ENCODE assay signal across 8 cellular contexts in genomic region chr18:48410095-48410920, GRCh38. TPM values are rescaled to one million over a fixed set of nuclear protein-coding genes. Genes with fewer than 3 reads are reported as not detected.
DNase-seq lines count a peak whose midpoint lies in the region; ATAC-seq and TF ChIP-seq lines count a peak whose summit lies in the region.

No MANE protein-coding gene starts in this region.

- TF ChIP-seq CTCF in HFF-Myc (IDR thresholded peaks at IDR 0.05; ENCODE audit: low read depth, low read length, missing control alignments) (no peak), left ventricle myocardium inferior (IDR thresholded peaks at IDR 0.05; ENCODE audit: borderline replicate concordance) (no peak), upper lobe of left lung (IDR thresholded peaks at IDR 0.05) (peak in 1 of 6 experiments; percentile 18)

- intact Hi-C loops in left ventricle myocardium inferior (cut with micrococcal nuclease), result no loop called here

- H3K36me3 ChIP-seq in left ventricle myocardium inferior, result no peaks in the 10 kb centered on the region
- H3K36me3 ChIP-seq in upper lobe of left lung, result no peaks in the 10 kb centered on the region

- H3K27me3 ChIP-seq in left ventricle myocardium inferior (ENCODE audit: low read depth), result peaks cover 48% of the 10 kb centered on the region
- H3K27me3 ChIP-seq in upper lobe of left lung, result peaks cover 0 to 10% (median 3%) of the 10 kb centered on the region in 4 donors

- H3K27ac ChIP-seq in left ventricle myocardium inferior (replicated peaks) (peak overlapping the region; percentile 88), upper lobe of left lung (peak overlapping the region; percentile 60 to 80 (median 74))

- H3K9me3 ChIP-seq in left ventricle myocardium inferior (replicated peaks), result no peaks in the 10 kb centered on the region
- H3K9me3 ChIP-seq in upper lobe of left lung, result no peaks in the 10 kb centered on the region

- WGBS in upper lobe of left lung, 2 donors, result 3 to 9% methylated on average over 10 to 43 of the region's 77 CpGs

- no peak for TF ChIP-seq EP300 in upper lobe of left lung (IDR thresholded peaks at IDR 0.05)

- peak in 2 of 4 donors; percentile 64 for TF ChIP-seq POLR2A in upper lobe of left lung (IDR thresholded peaks at IDR 0.05)

- H3K4me3 ChIP-seq in HFF-Myc (replicated peaks; ENCODE audit: low read depth, low read length) (peak overlapping the region; percentile 46), left ventricle myocardium inferior (peak overlapping the region; percentile 84), upper lobe of left lung (peak overlapping the region; percentile 79 to 88 (median 82))

- ATAC-seq in upper lobe of left lung (ENCODE audit: low FRiP score in 2 of 2), result peak; percentile 97 to 98

- DNase-seq in GDM1 (lab: John Stamatoyannopoulos, UW), result peak; percentile 51
- peak; percentile 30 for DNase-seq in HFF-Myc (ENCODE audit: extremely low read depth, low read depth)
- peak; percentile 65 for DNase-seq in MV-4-11 (lab: John Stamatoyannopoulos, UW)
- peak; percentile 84 for DNase-seq in SW480 (ENCODE audit: low spot score)
- peak; percentile 73 for DNase-seq in amniotic epithelial cell (ENCODE audit: low read depth)
- peak; percentile 93 for DNase-seq in left ventricle myocardium inferior
- DNase-seq in pons (ENCODE audit: low spot score), result peak; percentile 85
- peak; percentile 93 to 98 for DNase-seq in upper lobe of left lung

- peaks cover 25% of the 10 kb centered on the region for H3K4me1 ChIP-seq in left ventricle myocardium inferior
- peaks cover 12 to 28% (median 20%) of the 10 kb centered on the region in 4 donors for H3K4me1 ChIP-seq in upper lobe of left lung

RNA-seq across cellular contexts. Expression of gene ZBTB7C, which starts 1.1 kb away (rescaled TPM):
- total RNA-seq in left ventricle myocardium inferior (2.7 TPM), upper lobe of left lung (10 to 100 TPM in 5 of 6 donors, 1 to 10 TPM in 1; 6.1 to 18.1 (median 12.2) TPM)

Comparison
In these comparisons a context has a peak if more than half of its experiments do, and no peak if none do; other contexts are left out.
1. Peak in every context shown above with its lines: DNase-seq, ATAC-seq, H3K4me3 ChIP-seq and H3K27ac ChIP-seq.
2. DNase-seq: peak in every context shown above with its lines; median percentile 96 in upper lobe of left lung; 93 in left ventricle myocardium inferior; 85 in pons; 84 in SW480; 73 in amniotic epithelial cell; 65 in MV-4-11; 51 in GDM1; 30 in HFF-Myc.